8 cellular contexts compared by ENCODE assay signal in genomic region chr12:56628671-56629458, GRCh38. TPM values are rescaled to one million over a fixed set of nuclear protein-coding genes. Genes with fewer than 3 reads are reported as not detected.
DNase-seq lines count a peak whose midpoint lies in the region; ATAC-seq and TF ChIP-seq lines count a peak whose summit lies in the region.

No MANE protein-coding gene starts in this region.

- BruUV-seq in Caco-2 (replicated peaks; lab: Mats Ljungman, UMichigan): TSS peak; percentile 22

- H3K4me1 Mint-ChIP-seq in Caco-2 (ENCODE audit: low read depth, unreplicated experiment) (peaks cover 17% of the 10 kb centered on the region), glutamatergic neuron (ENCODE audit: low read depth, unreplicated experiment) (peaks cover 35% of the 10 kb centered on the region)
- peaks cover 78% of the 10 kb centered on the region for H3K4me1 Mint-ChIP-seq in activated naive CD8-positive, alpha-beta T cell (ENCODE audit: low read depth)

- peak overlapping the region; percentile 78 for H3K4me3 Mint-ChIP-seq in Caco-2 (ENCODE audit: unreplicated experiment)
- H3K4me3 Mint-ChIP-seq in activated naive CD8-positive, alpha-beta T cell: peak overlapping the region; percentile 90
- H3K4me3 Mint-ChIP-seq in glutamatergic neuron (ENCODE audit: unreplicated experiment): peak overlapping the region; percentile 87

- H3K27me3 ChIP-seq in Caco-2 (replicated peaks; ENCODE audit: control insufficient read depth, insufficient read depth, low read length) (no peaks in the 10 kb centered on the region), SJSA1 (replicated peaks) (no peaks in the 10 kb centered on the region), vagina (no peaks in the 10 kb centered on the region)

- peak overlapping the region; percentile 95 for H3K4me3 ChIP-seq in Caco-2 (ENCODE audit: low read depth, low read length)
- peak overlapping the region; percentile 69 for H3K4me3 ChIP-seq in SJSA1
- H3K4me3 ChIP-seq in vagina: peak overlapping the region; percentile 93 to 99

- intact Hi-C loops in Caco-2 (cut with micrococcal nuclease; ENCODE audit: unreplicated experiment): no loop called here
- intact Hi-C loops in vagina (cut with DNase I): no loop called here

- CTCF ChIA-PET in Caco-2 (lab: Charles Lee): interaction anchor here (0.6 to 1.2 kb wide), 7 partner anchors 8 to 483 kb away, joined by 3 to 8 read pairs (median 4); partner anchors contain the start of genes RBMS2 and STAT6

- H3K4me1 ChIP-seq in Caco-2 (peaks cover 28% of the 10 kb centered on the region), SJSA1 (replicated peaks) (peaks cover 23% of the 10 kb centered on the region), vagina (peaks cover 78% of the 10 kb centered on the region)

- H3K27ac ChIP-seq in SJSA1 (peak overlapping the region; percentile 34), vagina (peak overlapping the region; percentile 100)

- H3K27me3 Mint-ChIP-seq in Caco-2 (ENCODE audit: insufficient read depth, unreplicated experiment) (no peaks in the 10 kb centered on the region), glutamatergic neuron (ENCODE audit: unreplicated experiment) (peaks cover 14% of the 10 kb centered on the region)
- H3K27me3 Mint-ChIP-seq in activated naive CD8-positive, alpha-beta T cell: no peaks in the 10 kb centered on the region

- H3K9me3 ChIP-seq in Caco-2: no peaks in the 10 kb centered on the region
- H3K9me3 ChIP-seq in SJSA1 (replicated peaks): no peaks in the 10 kb centered on the region
- H3K9me3 ChIP-seq in vagina: no peaks in the 10 kb centered on the region

- H3K27ac Mint-ChIP-seq in Caco-2 (ENCODE audit: unreplicated experiment) (peak overlapping the region; percentile 46), glutamatergic neuron (ENCODE audit: unreplicated experiment) (peak overlapping the region; percentile 94)
- peak overlapping the region; percentile 94 for H3K27ac Mint-ChIP-seq in activated naive CD8-positive, alpha-beta T cell

- TF ChIP-seq CTCF in Caco-2 (IDR thresholded peaks at IDR 0.05; ENCODE audit: insufficient read depth in 1 of 2, low read depth in 1 of 2, low read length in 1 of 2, severe bottlenecking in 1 of 2, unreplicated experiment in 1 of 2) (no peak), glutamatergic neuron (IDR thresholded peaks at IDR 0.05; ENCODE audit: partially characterized antibody, unreplicated experiment) (no peak), vagina (IDR thresholded peaks at IDR 0.05) (no peak)

- H3K36me3 ChIP-seq in Caco-2 (ENCODE audit: control insufficient read depth, insufficient read depth, low read length) (no peaks in the 10 kb centered on the region; the same call in 1 of the 2 replicates), SJSA1 (peaks cover 26% of the 10 kb centered on the region), vagina (no peaks in the 10 kb centered on the region)

- peaks cover 57% of the 10 kb centered on the region for H3K36me3 Mint-ChIP-seq in Caco-2 (ENCODE audit: insufficient read depth, unreplicated experiment)
- H3K36me3 Mint-ChIP-seq in activated naive CD8-positive, alpha-beta T cell: peaks cover 2% of the 10 kb centered on the region
- no peaks in the 10 kb centered on the region for H3K36me3 Mint-ChIP-seq in glutamatergic neuron (ENCODE audit: unreplicated experiment)

- H3K9me3 Mint-ChIP-seq in Caco-2 (ENCODE audit: unreplicated experiment) (no peaks in the 10 kb centered on the region), glutamatergic neuron (ENCODE audit: unreplicated experiment) (peaks cover 6% of the 10 kb centered on the region)
- H3K9me3 Mint-ChIP-seq in activated naive CD8-positive, alpha-beta T cell (ENCODE audit: low read depth): no peaks in the 10 kb centered on the region

- ATAC-seq in HG02642 (IDR thresholded peaks at IDR 0.05; ENCODE audit: poor library complexity, unreplicated experiment) (peak; percentile 21), GM18861 (IDR thresholded peaks at IDR 0.05; ENCODE audit: unreplicated experiment) (no peak)

- DNase-seq in Caco-2 (peak in 1 of 2 experiments; percentile 42), SJSA1 (ENCODE audit: low read depth in 1 of 2, low spot score in 2 of 2) (peak; percentile 52 to 55), glutamatergic neuron (peak; percentile 76), occipital lobe (lab: John Stamatoyannopoulos, UW) (peak; percentile 41), vagina (ENCODE audit: extremely low spot score in 2 of 2) (no peak)

- no peak for TF ChIP-seq POLR2A in vagina (IDR thresholded peaks at IDR 0.05)

- POLR2A ChIA-PET in Caco-2 (lab: Charles Lee): interaction anchor here (0.6 to 1.4 kb wide), 4 partner anchors 8 to 108 kb away, joined by 3 to 8 read pairs (median 6); no protein-coding TSS in a partner anchor

RNA-seq across cellular contexts. Expression of gene BAZ2A, which starts 1.3 kb away (rescaled TPM):
- 97.2 and 104 TPM in 2 replicates for total RNA-seq in Caco-2 (2022)
- total RNA-seq in SJSA1 (2014; rRNA removed; shearing (Covaris generic)): 13.7 and 15.2 TPM in 2 replicates
- total RNA-seq in glutamatergic neuron (ENCODE audit: unreplicated experiment): 196 TPM
- total RNA-seq in occipital lobe: 10.0 TPM
- total RNA-seq in vagina: 92.8 TPM

RNA-seq across cellular contexts. Expression of gene ATP5F1B, which starts 16.9 kb away (rescaled TPM):
- total RNA-seq in Caco-2 (2022): 740 and 781 TPM in 2 replicates
- 382 and 483 TPM in 2 replicates for total RNA-seq in SJSA1 (2014; rRNA removed; shearing (Covaris generic))
- total RNA-seq in glutamatergic neuron (ENCODE audit: unreplicated experiment): 735 TPM
- total RNA-seq in occipital lobe: 359 TPM
- 405 TPM for total RNA-seq in vagina

RNA-seq across cellular contexts. Expression of gene PTGES3, which starts 59.2 kb away (rescaled TPM):
- total RNA-seq in Caco-2 (2022): 241 and 242 TPM in 2 replicates
- total RNA-seq in SJSA1 (2014; rRNA removed; shearing (Covaris generic)): 84.7 and 112 TPM in 2 replicates
- 180 TPM for total RNA-seq in glutamatergic neuron (ENCODE audit: unreplicated experiment)
- 86.4 TPM for total RNA-seq in occipital lobe
- total RNA-seq in vagina: 81.0 TPM

Comparison
In these comparisons a context has a peak if more than half of its experiments do, and no peak if none do; other contexts are left out.
1. DNase-seq: peak in SJSA1 (2 of 2), glutamatergic neuron (single experiment) and occipital lobe (single experiment); none in vagina (0 of 2).
2. Peak in every context shown above with its lines, with median percentiles within 50 percentile points of each other: H3K4me3 ChIP-seq, H3K27ac Mint-ChIP-seq and H3K4me3 Mint-ChIP-seq.